Comparison of ENCODE assay signal across 9 cellular contexts in genomic region chr20:10611357-10611756, GRCh38.
DNase-seq lines count a peak whose midpoint lies in the region; ATAC-seq and TF ChIP-seq lines count a peak whose summit lies in the region.
"Had no signal": no experiment of that assay in that cellular context is flagged by ENCODE, and none has a peak within 500 bp of the region (broad histone marks: within the 10 kb centered on the region; RNA-seq: fewer than 3 reads in every experiment).

No MANE protein-coding gene starts in this region.

- CTCF ChIA-PET in A673 (lab: Charles Lee): no interaction called here
- CTCF ChIA-PET in MCF 10A (lab: Yijun Ruan, JAX): interaction anchor here (0.6 kb wide), 2 partner anchors 32 to 525 kb away, joined by 3 read pairs; no protein-coding TSS in a partner anchor

- TF ChIP-seq CTCF in A673 (conservative IDR thresholded peaks at IDR 0.05; ENCODE audit: low read depth, low read length) (peak; percentile 60), MCF 10A (IDR thresholded peaks at IDR 0.05; ENCODE audit: unreplicated experiment) (peak; percentile 16), lower lobe of right lung (IDR thresholded peaks at IDR 0.05) (peak; percentile 55), CD14-positive monocyte (IDR thresholded peaks at IDR 0.05) (no peak)

- H3K4me1 ChIP-seq in A673 (ENCODE audit: insufficient read depth, low read length, poor library complexity, severe bottlenecking): no peaks in the 10 kb centered on the region
- no peaks in the 10 kb centered on the region for H3K4me1 ChIP-seq in lower lobe of right lung

- H3K4me3 ChIP-seq in A673 (ENCODE audit: low read depth, low read length, poor library complexity, severe bottlenecking) (no peak overlapping the region), lower lobe of right lung (no peak overlapping the region)

- POLR2A ChIA-PET in A673 (lab: Charles Lee; ENCODE audit: low non-redundant PET) (no interaction called here), MCF 10A (lab: Yijun Ruan, JAX) (interaction anchor here (0.6 to 0.7 kb wide), 3 partner anchors 34 to 73 kb away, joined by 3 to 4 read pairs (median 3); no protein-coding TSS in a partner anchor)

- no TSS peak for BruUV-seq in A673 (replicated peaks; lab: Mats Ljungman, UMichigan)
- no TSS peak for BruUV-seq in MCF 10A (replicated peaks; lab: Mats Ljungman, UMichigan)

- ATAC-seq in GM18861 (IDR thresholded peaks at IDR 0.05; ENCODE audit: unreplicated experiment) (peak; percentile 75), lower lobe of right lung (peak; percentile 37 to 63), HG02981 (IDR thresholded peaks at IDR 0.05; ENCODE audit: unreplicated experiment) (no peak)

- H3K27me3 Mint-ChIP-seq in MCF 10A (ENCODE audit: insufficient read depth, unreplicated experiment): no peaks in the 10 kb centered on the region
- peaks cover 0 to 2% (median 0%) of the 10 kb centered on the region in 3 donors for H3K27me3 Mint-ChIP-seq in CD14-positive monocyte (ENCODE audit: low read depth in 3 of 3)
- H3K27me3 Mint-ChIP-seq: activated naive CD8-positive, alpha-beta T cell had no signal

- intact Hi-C loops in A673 (cut with micrococcal nuclease; ENCODE audit: unreplicated experiment): no loop called here
- intact Hi-C loops in MCF 10A (cut with micrococcal nuclease): no loop called here
- intact Hi-C loops in lower lobe of right lung (cut with DNase I): no loop called here
- intact Hi-C loops in CD14-positive monocyte (cut with micrococcal nuclease): no loop called here

- H3K4me1 Mint-ChIP-seq in MCF 10A (ENCODE audit: insufficient read depth, unreplicated experiment) (no peaks in the 10 kb centered on the region), CD14-positive monocyte (no peaks in the 10 kb centered on the region)

- no peak overlapping the region for H3K4me3 Mint-ChIP-seq in MCF 10A (ENCODE audit: unreplicated experiment)
- H3K4me3 Mint-ChIP-seq in CD14-positive monocyte: no peak overlapping the region
- H3K4me3 Mint-ChIP-seq: activated naive CD8-positive, alpha-beta T cell had no signal

- H3K36me3 Mint-ChIP-seq in MCF 10A (ENCODE audit: insufficient read depth, unreplicated experiment) (peaks cover 7% of the 10 kb centered on the region), CD14-positive monocyte (peaks cover 27 to 39% of the 10 kb centered on the region in 2 donors)

- H3K27ac ChIP-seq in A673 (ENCODE audit: low read depth, low read length, poor library complexity, severe bottlenecking) (no peak overlapping the region), lower lobe of right lung (no peak overlapping the region)

- peaks cover 2% of the 10 kb centered on the region for H3K9me3 Mint-ChIP-seq in MCF 10A (ENCODE audit: unreplicated experiment)
- H3K9me3 Mint-ChIP-seq in CD14-positive monocyte: peaks cover 0 to 2% (median 0%) of the 10 kb centered on the region in 7 donors

- H3K36me3 ChIP-seq in A673 (ENCODE audit: insufficient read depth, low read length, poor library complexity, severe bottlenecking) (no peaks in the 10 kb centered on the region), lower lobe of right lung (no peaks in the 10 kb centered on the region)

- H3K9me3 ChIP-seq in A673 (ENCODE audit: low read depth, low read length, poor library complexity, severe bottlenecking) (no peaks in the 10 kb centered on the region), lower lobe of right lung (no peaks in the 10 kb centered on the region)

- H3K27me3 ChIP-seq in A673 (replicated peaks; ENCODE audit: insufficient read depth, low read depth, low read length, poor library complexity) (no peaks in the 10 kb centered on the region), lower lobe of right lung (ENCODE audit: low read depth) (no peaks in the 10 kb centered on the region)

- DNase-seq in A673 (ENCODE audit: low spot score) (peak; percentile 63), HT-29 (ENCODE audit: low spot score) (peak; percentile 57), MCF 10A (ENCODE audit: unreplicated experiment) (peak; percentile 69), lower lobe of right lung (no peak), amniotic stem cell (lab: John Stamatoyannopoulos, UW) (no peak), CD14-positive monocyte (ENCODE audit: low spot score) (no peak)

- no peak overlapping the region for H3K27ac Mint-ChIP-seq in MCF 10A (ENCODE audit: low read depth, unreplicated experiment)
- H3K27ac Mint-ChIP-seq in CD14-positive monocyte: no peak overlapping the region
- H3K27ac Mint-ChIP-seq: activated naive CD8-positive, alpha-beta T cell had no signal

Comparison
In these comparisons a context has a peak if more than half of its experiments do, and no peak if none do; other contexts are left out.
1. DNase-seq: peak in A673 (single experiment), HT-29 (single experiment) and MCF 10A (single experiment); none in lower lobe of right lung (single experiment), amniotic stem cell (single experiment) and CD14-positive monocyte (single experiment).